Comparison of ENCODE assay signal across 2 cellular contexts in genomic region chr6:12735786-12736185, GRCh38.
TF ChIP-seq lines count a peak whose summit lies in the region.

No MANE protein-coding gene starts in this region.

TF ChIP-seq in GM23338, 12 proteins besides CTCF, POLR2A, EP300 and RAD21:
- TF ChIP-seq POLR2AphosphoS5 (IDR thresholded peaks at IDR 0.05; ENCODE audit: low read depth) (no peak), REST (IDR thresholded peaks at IDR 0.05; ENCODE audit: unreplicated experiment) (peak; percentile 65), ZNF331 (CRISPR knock-in tag; IDR thresholded peaks at IDR 0.05; ENCODE audit: low read depth) (no peak), CREB1 (CRISPR knock-in tag; IDR thresholded peaks at IDR 0.05; ENCODE audit: low read depth) (no peak), EZH2phosphoT487 (IDR thresholded peaks at IDR 0.05; ENCODE audit: unreplicated experiment) (no peak)

TF ChIP-seq in GM12878, 131 proteins besides CTCF, POLR2A, EP300 and RAD21:
- no peak for TF ChIP-seq POLR2AphosphoS2 (IDR thresholded peaks at IDR 0.05; ENCODE audit: low read depth, low read length)
- peak; percentile 71; the same call in 1 of the 2 replicates for TF ChIP-seq REST (IDR thresholded peaks at IDR 0.05; ENCODE audit: low read depth, low read length)
TF ChIP-seq in GM12878: peak in this region for 1.
